In the genomic region with DNA sequence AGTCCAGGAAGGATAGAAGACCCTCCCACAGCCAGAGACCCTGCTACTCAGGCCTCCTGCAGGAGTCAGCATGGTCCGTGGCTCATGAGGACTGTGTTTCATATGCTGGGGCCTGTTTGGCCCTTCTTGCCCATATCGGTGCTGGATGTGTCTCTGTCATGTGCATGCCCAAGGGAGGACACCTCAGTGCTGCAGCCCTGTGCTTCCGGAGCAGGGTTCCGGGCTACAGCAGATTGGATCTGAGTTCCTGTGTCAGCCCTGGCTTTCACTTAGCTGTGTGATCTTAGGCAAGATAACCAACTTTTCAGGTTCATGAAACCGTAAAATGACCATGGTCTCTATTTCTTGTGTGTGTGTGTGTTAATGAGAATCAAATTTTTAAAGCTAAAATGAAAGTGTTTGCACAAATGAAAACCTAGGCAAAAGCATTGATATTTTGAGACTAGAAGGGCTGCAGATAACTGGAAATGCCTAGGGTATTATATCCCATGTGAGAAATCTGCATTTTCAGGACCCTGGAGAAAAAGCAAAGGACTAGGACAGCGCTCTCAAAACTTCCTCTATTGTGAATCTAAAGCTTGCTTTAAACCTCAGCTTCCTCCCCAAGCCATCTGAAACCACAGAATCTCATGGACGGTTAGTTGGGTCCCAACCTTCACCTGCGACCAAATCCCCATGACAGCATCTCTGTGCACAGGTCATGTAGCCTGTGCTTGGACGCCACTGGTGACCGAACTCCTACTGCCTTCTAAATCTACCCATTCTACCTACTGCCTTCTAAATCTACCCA, we compare ENCODE assay signal across 1 cellular context.
A peak's percentile ranks its signal among the peaks of the same experiment; 100 is the strongest.
TF ChIP-seq lines count a peak whose summit lies in the region.

No MANE protein-coding gene starts in this region.

TF ChIP-seq in K562, 482 proteins besides CTCF, POLR2A, EP300 and RAD21:
- TF ChIP-seq ZNF274 (IDR thresholded peaks at IDR 0.05; ENCODE audit: borderline replicate concordance, low read depth, low read length) (no peak), CBX8 (IDR thresholded peaks at IDR 0.05; ENCODE audit: borderline replicate concordance, extremely low read depth, low read depth, low read length, poor library complexity, severe bottlenecking) (no peak), MCM3 (IDR thresholded peaks at IDR 0.05) (no peak), DACH1 (IDR thresholded peaks at IDR 0.05; ENCODE audit: partially characterized antibody) (no peak), NFXL1 (CRISPR knock-in tag; IDR thresholded peaks at IDR 0.05) (no peak), GABPA (tag; conservative IDR thresholded peaks at IDR 0.05; ENCODE audit: low read depth) (peak; percentile 53; the same call in 1 of the 2 replicates)
